Comparison of ENCODE assay signal across 20 cellular contexts in the genomic region with DNA sequence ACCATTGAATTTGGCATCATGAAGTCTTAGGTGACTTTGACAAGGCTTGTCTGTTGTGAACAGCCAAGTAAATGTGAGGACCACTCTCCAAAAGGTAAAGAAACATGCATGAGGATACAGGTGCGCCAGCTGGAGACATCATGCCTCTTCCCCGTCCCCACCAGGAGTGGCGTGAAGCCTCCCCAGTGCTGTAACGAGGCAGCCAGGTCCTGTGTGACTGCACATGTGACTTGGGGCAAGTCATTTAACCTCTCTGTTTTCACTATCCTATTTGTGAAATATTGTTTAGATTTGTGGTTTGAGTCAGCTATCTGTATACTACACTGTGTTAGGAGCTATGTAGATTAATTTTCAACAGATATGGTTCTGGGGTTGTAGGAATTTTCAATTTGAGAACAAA.
A peak's percentile ranks its signal among the peaks of the same experiment; 100 is the strongest.
DNase-seq lines count a peak whose midpoint lies in the region; ATAC-seq and TF ChIP-seq lines count a peak whose summit lies in the region.
"Had no signal": no experiment of that assay in that cellular context is flagged by ENCODE, and none has a peak within 500 bp of the region (broad histone marks: within the 10 kb centered on the region; RNA-seq: fewer than 3 reads in every experiment).

No MANE protein-coding gene starts in this region.

- no peak for TF ChIP-seq CTCF in natural killer cell (IDR thresholded peaks at IDR 0.05)
- TF ChIP-seq CTCF in GM10248 (IDR thresholded peaks at IDR 0.05; ENCODE audit: control extremely low read depth, extremely low read depth, low read depth, missing control alignments), result no peak

- no peaks in the 10 kb centered on the region for H3K9me3 Mint-ChIP-seq in activated CD4-positive, alpha-beta memory T cell treated with anti-CD3 and anti-CD28 coated beads for 36 hours
- H3K9me3 Mint-ChIP-seq in activated CD4-positive, alpha-beta memory T cell treated with anti-CD3 and anti-CD28 coated beads, Interleukin-2, amount 10 ng/mL, durations not matched to agents 7 days and 5 days, result no peaks in the 10 kb centered on the region
- no peaks in the 10 kb centered on the region for H3K9me3 Mint-ChIP-seq in CD8-positive, alpha-beta memory T cell
- no peaks in the 10 kb centered on the region for H3K9me3 Mint-ChIP-seq in T-helper 2 cell treated with Interferon-gamma antibody and Interleukin-4, amounts not matched to agents 5 μg/mL and 100 μg/mL, for 36 hours
- H3K9me3 Mint-ChIP-seq in natural killer cell, result no peaks in the 10 kb centered on the region
- H3K9me3 Mint-ChIP-seq: HFFc6 had no signal

- H3K27me3 ChIP-seq in CD8-positive, alpha-beta memory T cell (ENCODE audit: insufficient read depth, low read length, poor library complexity, severe bottlenecking), result no peaks in the 10 kb centered on the region
- H3K27me3 ChIP-seq: BLaER1 had no signal

- peaks cover 22% of the 10 kb centered on the region for H3K36me3 ChIP-seq in CD8-positive, alpha-beta memory T cell (ENCODE audit: insufficient read depth, low read length)

- H3K9me3 ChIP-seq in CD8-positive, alpha-beta memory T cell (ENCODE audit: low read length), result no peaks in the 10 kb centered on the region
- H3K9me3 ChIP-seq: A549 had no signal

- peaks cover 49% of the 10 kb centered on the region for H3K4me1 Mint-ChIP-seq in activated CD4-positive, alpha-beta memory T cell treated with anti-CD3 and anti-CD28 coated beads for 36 hours (ENCODE audit: low read depth)
- H3K4me1 Mint-ChIP-seq in activated CD4-positive, alpha-beta memory T cell treated with anti-CD3 and anti-CD28 coated beads, Interleukin-2, amount 10 ng/mL, durations not matched to agents 7 days and 5 days, result peaks cover 43% of the 10 kb centered on the region
- peaks cover 52 to 55% (median 54%) of the 10 kb centered on the region in 3 donors for H3K4me1 Mint-ChIP-seq in CD8-positive, alpha-beta memory T cell
- H3K4me1 Mint-ChIP-seq in T-helper 2 cell treated with Interferon-gamma antibody and Interleukin-4, amounts not matched to agents 5 μg/mL and 100 μg/mL, for 36 hours (ENCODE audit: low read depth), result peaks cover 39% of the 10 kb centered on the region
- H3K4me1 Mint-ChIP-seq in natural killer cell, result peaks cover 32 to 44% of the 10 kb centered on the region in 2 donors

- POLR2A ChIA-PET in activated CD4-positive, alpha-beta memory T cell treated with anti-CD3 and anti-CD28 coated beads for 36 hours (lab: Charles Lee), result interaction anchor here (0.8 kb wide), 1 partner anchor 57 kb away, joined by 5 read pairs; no protein-coding TSS in a partner anchor
- POLR2A ChIA-PET in activated CD4-positive, alpha-beta memory T cell treated with anti-CD3 and anti-CD28 coated beads, Interleukin-2, amount 10 ng/mL, durations not matched to agents 7 days and 5 days (lab: Charles Lee), result interaction anchor here (1.3 to 13.8 kb wide), 9 partner anchors 7 to 64 kb away, joined by 3 to 197 read pairs (median 5); a partner anchor contains a TSS
- POLR2A ChIA-PET in CD8-positive, alpha-beta memory T cell (lab: Charles Lee), result no interaction called here
- POLR2A ChIA-PET in GM10248 (lab: Yijun Ruan, JAX), result no interaction called here

- H3K27ac ChIP-seq in CD8-positive, alpha-beta memory T cell (ENCODE audit: low read depth, low read length), result no peak overlapping the region
- H3K27ac ChIP-seq: A549, BLaER1 had no signal

- H3K4me1 ChIP-seq in CD8-positive, alpha-beta memory T cell (ENCODE audit: insufficient read depth, low read length), result peaks cover 96% of the 10 kb centered on the region
- H3K4me1 ChIP-seq: A549 had no signal

- no peak overlapping the region for H3K27ac Mint-ChIP-seq in activated CD4-positive, alpha-beta memory T cell treated with anti-CD3 and anti-CD28 coated beads for 36 hours
- H3K27ac Mint-ChIP-seq in activated CD4-positive, alpha-beta memory T cell treated with anti-CD3 and anti-CD28 coated beads, Interleukin-2, amount 10 ng/mL, durations not matched to agents 7 days and 5 days, result no peak overlapping the region
- peak overlapping the region in 1 of 8 donors; percentile 59 for H3K27ac Mint-ChIP-seq in CD8-positive, alpha-beta memory T cell
- peak overlapping the region; percentile 56 for H3K27ac Mint-ChIP-seq in T-helper 2 cell treated with Interferon-gamma antibody and Interleukin-4, amounts not matched to agents 5 μg/mL and 100 μg/mL, for 36 hours
- H3K27ac Mint-ChIP-seq in natural killer cell, result no peak overlapping the region
- H3K27ac Mint-ChIP-seq: HFFc6 had no signal

- intact Hi-C loops in activated CD4-positive, alpha-beta memory T cell treated with anti-CD3 and anti-CD28 coated beads for 36 hours (cut with micrococcal nuclease), result loop anchor here (10.0 kb wide), 3 partner anchors 165 to 1735 kb away; a partner anchor contains a TSS
- intact Hi-C loops in natural killer cell (cut with micrococcal nuclease), result loop anchor here (10.0 kb wide), 1 partner anchor 1735 kb away; a partner anchor contains a TSS

- H3K4me3 Mint-ChIP-seq in activated CD4-positive, alpha-beta memory T cell treated with anti-CD3 and anti-CD28 coated beads for 36 hours, result no peak overlapping the region
- no peak overlapping the region for H3K4me3 Mint-ChIP-seq in activated CD4-positive, alpha-beta memory T cell treated with anti-CD3 and anti-CD28 coated beads, Interleukin-2, amount 10 ng/mL, durations not matched to agents 7 days and 5 days
- H3K4me3 Mint-ChIP-seq in CD8-positive, alpha-beta memory T cell, result peak overlapping the region in 4 of 7 donors; percentile 4 to 67 (median 18)
- no peak overlapping the region for H3K4me3 Mint-ChIP-seq in T-helper 2 cell treated with Interferon-gamma antibody and Interleukin-4, amounts not matched to agents 5 μg/mL and 100 μg/mL, for 36 hours
- H3K4me3 Mint-ChIP-seq in natural killer cell, result peak overlapping the region; percentile 25
- H3K4me3 Mint-ChIP-seq: HFFc6 had no signal

- ATAC-seq in natural killer cell, result no peak
- no peak for ATAC-seq in GM18858 (IDR thresholded peaks at IDR 0.05; ENCODE audit: unreplicated experiment)
- no peak for ATAC-seq in GM21423 (IDR thresholded peaks at IDR 0.05; ENCODE audit: unreplicated experiment)
- ATAC-seq: A549 had no signal

- CTCF ChIA-PET in activated CD4-positive, alpha-beta memory T cell treated with anti-CD3 and anti-CD28 coated beads for 36 hours (lab: Charles Lee), result interaction anchor here (1.0 to 3.2 kb wide), 2 partner anchors 27 to 65 kb away, joined by 4 to 19 read pairs; a partner anchor contains a TSS
- CTCF ChIA-PET in activated CD4-positive, alpha-beta memory T cell treated with anti-CD3 and anti-CD28 coated beads, Interleukin-2, amount 10 ng/mL, durations not matched to agents 7 days and 5 days (lab: Charles Lee), result interaction anchor here (0.6 to 1.1 kb wide), 3 partner anchors 15 to 65 kb away, joined by 4 to 5 read pairs (median 4); a partner anchor contains a TSS
- CTCF ChIA-PET in CD8-positive, alpha-beta memory T cell (lab: Charles Lee), result interaction anchor here (1.2 kb wide), 2 partner anchors 65 to 103 kb away, joined by 3 to 4 read pairs; a partner anchor contains a TSS
- CTCF ChIA-PET in GM10248 (lab: Yijun Ruan, JAX), result interaction anchor here (1.4 kb wide), 1 partner anchor 65 kb away, joined by 9 read pairs; a partner anchor contains a TSS

- DNase-seq in activated CD4-positive, alpha-beta memory T cell treated with anti-CD3 and anti-CD28 coated beads for 36 hours, result peak; percentile 59
- DNase-seq in activated CD4-positive, alpha-beta memory T cell treated with anti-CD3 and anti-CD28 coated beads, Interleukin-2, amount 10 ng/mL, durations not matched to agents 7 days and 5 days, result no peak
- peak in 1 of 5 donors; percentile 45 for DNase-seq in CD8-positive, alpha-beta memory T cell
- DNase-seq in T-helper 2 cell treated with Interferon-gamma antibody and Interleukin-4, amounts not matched to agents 5 μg/mL and 100 μg/mL, for 36 hours (ENCODE audit: low spot score), result no peak
- no peak for DNase-seq in natural killer cell
- no peak for DNase-seq in GM10248 (ENCODE audit: extremely low spot score)
- DNase-seq: DMS79 treated with DMSO at 0.1 percent for 48 hours, HFFc6, KBM-7, MV-4-11, NCI-H1417, NCI-H187, NCI-H2107, NCI-H510A, NCI-H748 treated with DMSO at 0.1 percent for 48 hours, Right ventricle myocardium superior had no signal

- H3K36me3 Mint-ChIP-seq in activated CD4-positive, alpha-beta memory T cell treated with anti-CD3 and anti-CD28 coated beads for 36 hours, result peaks cover 33% of the 10 kb centered on the region
- H3K36me3 Mint-ChIP-seq in activated CD4-positive, alpha-beta memory T cell treated with anti-CD3 and anti-CD28 coated beads, Interleukin-2, amount 10 ng/mL, durations not matched to agents 7 days and 5 days (ENCODE audit: low read depth), result peaks cover 46% of the 10 kb centered on the region
- peaks cover under 1 to 43% (median 19%) of the 10 kb centered on the region in 3 donors for H3K36me3 Mint-ChIP-seq in CD8-positive, alpha-beta memory T cell
- H3K36me3 Mint-ChIP-seq in T-helper 2 cell treated with Interferon-gamma antibody and Interleukin-4, amounts not matched to agents 5 μg/mL and 100 μg/mL, for 36 hours (ENCODE audit: low read depth), result peaks cover 36% of the 10 kb centered on the region
- no peaks in the 10 kb centered on the region for H3K36me3 Mint-ChIP-seq in natural killer cell

- no peaks in the 10 kb centered on the region for H3K27me3 Mint-ChIP-seq in activated CD4-positive, alpha-beta memory T cell treated with anti-CD3 and anti-CD28 coated beads for 36 hours
- H3K27me3 Mint-ChIP-seq in activated CD4-positive, alpha-beta memory T cell treated with anti-CD3 and anti-CD28 coated beads, Interleukin-2, amount 10 ng/mL, durations not matched to agents 7 days and 5 days, result no peaks in the 10 kb centered on the region
- no peaks in the 10 kb centered on the region for H3K27me3 Mint-ChIP-seq in CD8-positive, alpha-beta memory T cell
- no peaks in the 10 kb centered on the region for H3K27me3 Mint-ChIP-seq in T-helper 2 cell treated with Interferon-gamma antibody and Interleukin-4, amounts not matched to agents 5 μg/mL and 100 μg/mL, for 36 hours (ENCODE audit: low read depth)
- H3K27me3 Mint-ChIP-seq in natural killer cell (ENCODE audit: low read depth in 2 of 2), result no peaks in the 10 kb centered on the region

- H3K4me3 ChIP-seq in CD8-positive, alpha-beta memory T cell (ENCODE audit: low read length), result no peak overlapping the region
- H3K4me3 ChIP-seq: A549, BLaER1 had no signal

Comparison
In these comparisons a context has a peak if more than half of its experiments do, and no peak if none do; other contexts are left out.
1. H3K4me3 Mint-ChIP-seq: peak in CD8-positive, alpha-beta memory T cell (4 of 7) and natural killer cell (single experiment); none in activated CD4-positive, alpha-beta memory T cell treated with anti-CD3 and anti-CD28 coated beads for 36 hours (single experiment), activated CD4-positive, alpha-beta memory T cell treated with anti-CD3 and anti-CD28 coated beads, Interleukin-2, amount 10 ng/mL, durations not matched to agents 7 days and 5 days (single experiment) and T-helper 2 cell treated with Interferon-gamma antibody and Interleukin-4, amounts not matched to agents 5 μg/mL and 100 μg/mL, for 36 hours (single experiment).
2. POLR2A ChIA-PET loops: an anchor here in activated CD4-positive, alpha-beta memory T cell treated with anti-CD3 and anti-CD28 coated beads for 36 hours (0.8 kb wide) and activated CD4-positive, alpha-beta memory T cell treated with anti-CD3 and anti-CD28 coated beads, Interleukin-2, amount 10 ng/mL, durations not matched to agents 7 days and 5 days (1.3 to 13.8 kb wide); none called in CD8-positive, alpha-beta memory T cell and GM10248.